ENCODE assay signal across 9 cellular contexts in the genomic region with DNA sequence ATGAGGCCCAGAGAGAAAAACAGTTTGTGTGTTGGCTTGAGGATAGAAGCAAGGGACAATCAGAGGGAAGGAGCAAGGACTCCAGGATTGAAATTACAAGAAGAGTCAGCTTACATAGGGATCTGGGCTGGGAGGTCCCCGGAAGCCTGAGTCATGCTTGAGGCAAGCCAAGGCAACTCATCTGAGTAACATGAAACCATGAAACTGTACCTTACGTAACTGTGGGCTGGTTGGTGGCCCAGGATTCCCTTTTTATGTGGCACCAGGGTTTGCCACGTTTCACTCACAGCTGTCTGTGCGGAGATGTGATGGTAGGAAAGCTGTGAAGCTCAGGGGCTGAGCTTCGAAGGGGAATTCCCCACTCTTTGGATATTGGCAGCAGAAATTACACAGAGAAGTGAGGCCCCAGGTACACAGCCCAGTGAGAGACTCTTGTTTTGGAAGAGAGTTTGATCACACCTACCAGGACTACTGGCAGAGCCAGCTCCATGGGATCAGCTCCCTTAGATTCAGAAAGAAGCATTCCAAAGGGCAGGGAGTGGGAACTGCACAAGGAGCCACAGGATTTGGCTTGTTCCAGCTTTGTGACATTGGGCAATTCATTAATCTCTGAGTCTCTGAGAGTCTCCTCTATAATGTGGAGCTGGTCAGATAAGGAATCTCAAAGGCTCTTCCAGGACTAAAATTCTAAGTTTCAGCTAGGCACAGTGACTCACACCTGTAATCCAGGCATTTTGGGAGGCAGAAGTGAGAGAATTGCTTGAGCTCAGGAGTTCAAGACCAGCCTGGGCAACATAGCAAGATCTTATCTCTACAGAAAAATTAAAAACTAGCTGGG. TPM values are rescaled to one million over a fixed set of nuclear protein-coding genes. Genes with fewer than 3 reads are reported as not detected.
DNase-seq lines count a peak whose midpoint lies in the region; ATAC-seq, FAIRE-seq and TF ChIP-seq lines count a peak whose summit lies in the region.
"Had no signal": no experiment of that assay in that cellular context is flagged by ENCODE, and none has a peak within 500 bp of the region (broad histone marks: within the 10 kb centered on the region; RNA-seq: fewer than 3 reads in every experiment).

No MANE protein-coding gene starts in this region.

- peaks cover 1% of the 10 kb centered on the region for H3K9me3 Mint-ChIP-seq in astrocyte (ENCODE audit: unreplicated experiment)

- no peak overlapping the region for H3K27ac ChIP-seq in astrocyte (ENCODE audit: low read depth, low read length)
- H3K27ac ChIP-seq in lung (ENCODE audit: low read depth in 1 of 2, low read length in 1 of 2), result no peak overlapping the region

- H3K4me2 ChIP-seq in astrocyte (ENCODE audit: low read length), result peak overlapping the region; percentile 28

- H3K4me3 ChIP-seq in astrocyte (ENCODE audit: insufficient read depth, low read depth, low read length), result no peak overlapping the region
- H3K4me3 ChIP-seq in lung, result no peak overlapping the region

- no peaks in the 10 kb centered on the region for H3K79me2 ChIP-seq in astrocyte (ENCODE audit: insufficient read depth, low read length)

- FAIRE-seq in astrocyte (lab: Jason Lieb, UNC), result peak; percentile 77
- FAIRE-seq: endothelial cell of umbilical vein had no signal

- peaks cover 8% of the 10 kb centered on the region for H3K27me3 ChIP-seq in astrocyte (ENCODE audit: insufficient read depth, low read length)
- H3K27me3 ChIP-seq in lung (ENCODE audit: control insufficient read depth, insufficient read depth), result no peaks in the 10 kb centered on the region

- ATAC-seq in HG02588 (IDR thresholded peaks at IDR 0.05; ENCODE audit: unreplicated experiment) (peak; percentile 66), SK-N-SH treated with all-trans-retinoic acid at 6 μM for 48 hours (peak; percentile 96), lung (ENCODE audit: insufficient read depth, low FRiP score) (no peak), GM21576 (IDR thresholded peaks at IDR 0.05; ENCODE audit: unreplicated experiment) (no peak)

- no peaks in the 10 kb centered on the region for H3K36me3 ChIP-seq in astrocyte (ENCODE audit: insufficient read depth, low read length)
- no peaks in the 10 kb centered on the region for H3K36me3 ChIP-seq in lung (ENCODE audit: control insufficient read depth in 2 of 2, insufficient read depth in 2 of 2, low read length in 2 of 2)

- TF ChIP-seq CTCF in astrocyte (IDR thresholded peaks at IDR 0.05; ENCODE audit: insufficient read depth, low read depth, low read length) (no peak), lung (IDR thresholded peaks at IDR 0.05; ENCODE audit: control extremely low read depth, extremely low read depth) (no peak)

- H3K9me3 ChIP-seq in astrocyte (ENCODE audit: insufficient read depth, low read depth, low read length), result no peaks in the 10 kb centered on the region
- no peaks in the 10 kb centered on the region for H3K9me3 ChIP-seq in lung (ENCODE audit: control insufficient read depth in 2 of 2, insufficient read depth in 1 of 2, low read length in 1 of 2)

- H3K4me3 Mint-ChIP-seq in astrocyte (ENCODE audit: unreplicated experiment), result no peak overlapping the region

- peaks cover 18% of the 10 kb centered on the region for H3K27me3 Mint-ChIP-seq in astrocyte (ENCODE audit: low read depth, unreplicated experiment)

- H3K9ac ChIP-seq in astrocyte (ENCODE audit: low read length), result no peak overlapping the region

- no peak overlapping the region for H2AFZ ChIP-seq in astrocyte (ENCODE audit: low read depth, low read length)

- H3K4me1 Mint-ChIP-seq in astrocyte (ENCODE audit: low read depth, unreplicated experiment), result peaks cover 9% of the 10 kb centered on the region

- H4K20me1 ChIP-seq in astrocyte (ENCODE audit: insufficient read depth, low read length), result no peaks in the 10 kb centered on the region

- WGBS in lung, 2 donors, result 56 to 71% methylated on average over 5 of the region's 5 CpGs

- peak overlapping the region; percentile 80 for H3K27ac Mint-ChIP-seq in astrocyte (ENCODE audit: unreplicated experiment)

- DNase-seq in AG20443 (ENCODE audit: low spot score), result peak; percentile 63
- DNase-seq in astrocyte (ENCODE audit: low read depth), result peak; percentile 88
- peak; percentile 34 for DNase-seq in lung (ENCODE audit: low spot score)
- peak; percentile 12 for DNase-seq in superior temporal gyrus (ENCODE audit: extremely low spot score)
- no peak for DNase-seq in D341Med (ENCODE audit: low spot score)

- H3K36me3 Mint-ChIP-seq in astrocyte (ENCODE audit: low read depth, unreplicated experiment), result no peaks in the 10 kb centered on the region

- H3K4me1 ChIP-seq in astrocyte (ENCODE audit: insufficient read depth, low read length), result peaks cover 4% of the 10 kb centered on the region
- H3K4me1 ChIP-seq in lung (ENCODE audit: control insufficient read depth in 2 of 2, insufficient read depth in 2 of 2, low read length in 2 of 2), result peaks cover 2% of the 10 kb centered on the region in 2 donors

TF ChIP-seq in SK-N-SH treated with all-trans-retinoic acid at 6 μM for 48 hours, 23 proteins besides CTCF, POLR2A, EP300 and RAD21:
- TF ChIP-seq ISL1 (CRISPR knock-in tag; IDR thresholded peaks at IDR 0.05) (no peak), ZNF8 (CRISPR knock-in tag; IDR thresholded peaks at IDR 0.05) (no peak), ARNTL (CRISPR knock-in tag; IDR thresholded peaks at IDR 0.05; ENCODE audit: borderline replicate concordance, low read depth) (no peak)

RNA-seq across cellular contexts. Expression of a gene that starts 7.8 kb away (rescaled TPM):
- not detected in 2 replicates for total RNA-seq in astrocyte
- total RNA-seq in lung, result 1 to 10 TPM in 1 of 2 donors, under 1 TPM in 1; 0.63 to 3.5 TPM
- polyA plus RNA-seq in lung, result 1 to 10 TPM in 1 of 2 donors, under 1 TPM in 1; 0.35 to 1.6 TPM
- total RNA-seq: endothelial cell of umbilical vein had no signal
- polyA plus RNA-seq: endothelial cell of umbilical vein had no signal

Comparison
In these comparisons a context has a peak if more than half of its experiments do, and no peak if none do; other contexts are left out.
1. ATAC-seq: peak in HG02588 (single experiment) and SK-N-SH treated with all-trans-retinoic acid at 6 μM for 48 hours (single experiment); none in lung (single experiment) and GM21576 (single experiment).